8 cellular contexts compared by ENCODE assay signal in the genomic region with DNA sequence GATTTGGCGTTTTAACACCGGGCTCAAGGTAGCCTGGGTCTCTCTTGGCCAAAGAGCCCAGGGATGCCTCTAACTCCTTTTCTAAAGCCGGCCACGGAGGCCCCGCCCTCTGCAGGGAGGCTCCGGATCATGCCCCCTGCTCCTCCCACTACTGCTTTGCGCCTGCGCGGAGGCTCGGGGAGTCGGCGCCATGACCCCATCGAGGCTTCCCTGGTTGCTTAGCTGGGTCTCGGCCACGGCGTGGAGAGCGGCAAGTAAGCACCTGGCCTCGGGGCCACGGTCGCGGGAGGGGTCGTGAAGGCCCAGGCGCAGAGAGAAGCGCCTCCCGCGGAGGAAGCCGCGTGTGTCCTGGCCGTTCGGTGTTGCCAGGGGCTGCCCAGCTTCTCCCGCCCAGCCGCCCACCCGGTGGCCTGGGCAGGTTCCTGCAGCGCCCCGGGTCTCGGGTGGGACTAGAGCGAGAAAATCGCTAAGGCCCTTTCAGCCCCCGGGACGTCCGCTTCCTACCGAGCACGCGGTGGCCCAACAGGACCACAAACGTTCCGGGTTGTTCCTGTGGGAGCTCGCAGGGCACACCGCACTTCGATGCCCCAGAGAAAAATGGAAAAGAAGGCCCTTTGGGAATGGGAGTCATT. TPM values are rescaled to one million over a fixed set of nuclear protein-coding genes. Genes with fewer than 3 reads are reported as not detected.
DNase-seq lines count a peak whose midpoint lies in the region; ATAC-seq and TF ChIP-seq lines count a peak whose summit lies in the region.

SDHAF4 (plus strand) TSS at position 180 of the 632 bp plus-strand sequence; CDS start at position 191, 11 bp downstream.

- H3K27me3 ChIP-seq in GM23338 (ENCODE audit: insufficient read depth) = no peaks in the 10 kb centered on the region

- peak within 1 kb of the TSS; percentile 62; the same call in 1 of the 2 replicates for H3K27ac Mint-ChIP-seq in GM23338
- peak within 1 kb of the TSS; percentile 68 to 97 (median 92) for H3K27ac Mint-ChIP-seq in naive thymus-derived CD8-positive, alpha-beta T cell
- H3K27ac Mint-ChIP-seq in stimulated activated naive B cell treated with anti-CD40 and anti-IgM and Interleukin-4, amounts not matched to agents 10 μg/mL and 1 μg/mL and 100 μg/mL, for 72 hours = peak within 1 kb of the TSS; percentile 93

- peak; percentile 91 for DNase-seq in EH (ENCODE audit: low read depth)
- DNase-seq in GM23338 (ENCODE audit: low spot score) = peak; percentile 97
- peak; percentile 79 to 80 for DNase-seq in Kasumi-1 (lab: John Stamatoyannopoulos, UW)
- peak; percentile 89 for DNase-seq in RKO (ENCODE audit: low spot score)
- DNase-seq in activated T-helper 1 cell treated with anti-CD3 and anti-CD28 coated beads, Interleukin-2, amount 50 U/mL, for 16 hours (ENCODE audit: low read depth in 1 of 2, low spot score in 1 of 2) = peak; percentile 90 to 91
- DNase-seq in fibroblast of mammary gland (ENCODE audit: low read depth) = peak; percentile 79
- DNase-seq in naive thymus-derived CD8-positive, alpha-beta T cell = peak; percentile 89 to 97 (median 94)
- DNase-seq in stimulated activated naive B cell treated with anti-CD40 and anti-IgM and Interleukin-4, amounts not matched to agents 10 μg/mL and 1 μg/mL and 100 μg/mL, for 72 hours = peak; percentile 91

- H3K4me3 Mint-ChIP-seq in GM23338 = peak within 1 kb of the TSS; percentile 87
- H3K4me3 Mint-ChIP-seq in naive thymus-derived CD8-positive, alpha-beta T cell = peak within 1 kb of the TSS; percentile 77 to 93 (median 86)
- H3K4me3 Mint-ChIP-seq in stimulated activated naive B cell treated with anti-CD40 and anti-IgM and Interleukin-4, amounts not matched to agents 10 μg/mL and 1 μg/mL and 100 μg/mL, for 72 hours = peak within 1 kb of the TSS; percentile 83 to 86

- no peaks in the 10 kb centered on the region for H3K9me2 ChIP-seq in GM23338 (ENCODE audit: insufficient read depth)

- H3K36me3 Mint-ChIP-seq in GM23338 (ENCODE audit: low read depth) = peaks cover 28% of the 10 kb centered on the region
- H3K36me3 Mint-ChIP-seq in naive thymus-derived CD8-positive, alpha-beta T cell = peaks cover 4 to 9% (median 8%) of the 10 kb centered on the region in 3 donors
- peaks cover 5 to 17% of the 10 kb centered on the region in 2 donors for H3K36me3 Mint-ChIP-seq in stimulated activated naive B cell treated with anti-CD40 and anti-IgM and Interleukin-4, amounts not matched to agents 10 μg/mL and 1 μg/mL and 100 μg/mL, for 72 hours

- TF ChIP-seq CTCF in GM23338 (conservative IDR thresholded peaks at IDR 0.05; ENCODE audit: low read depth in 2 of 2) (no peak), fibroblast of mammary gland (conservative IDR thresholded peaks at IDR 0.05; ENCODE audit: control insufficient read depth, insufficient read depth, low read depth, low read length) (no peak)

- H3K4me3 ChIP-seq in GM23338 = peak within 1 kb of the TSS; percentile 86
- peak within 1 kb of the TSS; percentile 84 for H3K4me3 ChIP-seq in fibroblast of mammary gland (ENCODE audit: control insufficient read depth, low read depth, low read length)

- no peaks in the 10 kb centered on the region for H3F3A ChIP-seq in GM23338 (replicated peaks; ENCODE audit: low read depth)

- no peaks in the 10 kb centered on the region for H3K36me3 ChIP-seq in GM23338 (ENCODE audit: insufficient read depth)

- H3K27ac ChIP-seq in GM23338 (ENCODE audit: low read depth) = no peak within 1 kb of the TSS

- no peaks in the 10 kb centered on the region for H4K20me1 ChIP-seq in GM23338 (replicated peaks; ENCODE audit: insufficient read depth)

- H3K4me2 ChIP-seq in GM23338 = peak within 1 kb of the TSS; percentile 80

- H3K4me1 Mint-ChIP-seq in GM23338 = peaks cover 17% of the 10 kb centered on the region; the same call in 2 of the 3 replicates
- H3K4me1 Mint-ChIP-seq in naive thymus-derived CD8-positive, alpha-beta T cell = peaks cover 4 to 26% (median 15%) of the 10 kb centered on the region in 4 donors
- H3K4me1 Mint-ChIP-seq in stimulated activated naive B cell treated with anti-CD40 and anti-IgM and Interleukin-4, amounts not matched to agents 10 μg/mL and 1 μg/mL and 100 μg/mL, for 72 hours = peaks cover 4 to 8% of the 10 kb centered on the region in 2 donors

- ATAC-seq in GM23338 = peak; percentile 98
- ATAC-seq in naive thymus-derived CD8-positive, alpha-beta T cell = peak; percentile 98 to 99
- peak; percentile 99 for ATAC-seq in stimulated activated naive B cell treated with anti-CD40 and anti-IgM and Interleukin-4, amounts not matched to agents 10 μg/mL and 1 μg/mL and 100 μg/mL, for 72 hours (replicated peaks)

- no peaks in the 10 kb centered on the region; the same call in 1 of the 3 replicates for H3K9me3 Mint-ChIP-seq in GM23338
- peaks cover 0 to 4% (median 0%) of the 10 kb centered on the region in 9 donors for H3K9me3 Mint-ChIP-seq in naive thymus-derived CD8-positive, alpha-beta T cell
- H3K9me3 Mint-ChIP-seq in stimulated activated naive B cell treated with anti-CD40 and anti-IgM and Interleukin-4, amounts not matched to agents 10 μg/mL and 1 μg/mL and 100 μg/mL, for 72 hours = no peaks in the 10 kb centered on the region

- H3K27me3 Mint-ChIP-seq in GM23338 (ENCODE audit: insufficient read depth, low read depth, poor library complexity) = peaks cover 6% of the 10 kb centered on the region
- no peaks in the 10 kb centered on the region for H3K27me3 Mint-ChIP-seq in naive thymus-derived CD8-positive, alpha-beta T cell
- H3K27me3 Mint-ChIP-seq in stimulated activated naive B cell treated with anti-CD40 and anti-IgM and Interleukin-4, amounts not matched to agents 10 μg/mL and 1 μg/mL and 100 μg/mL, for 72 hours = no peaks in the 10 kb centered on the region

- H2AFZ ChIP-seq in GM23338 = peak within 1 kb of the TSS; percentile 98

- POLR2A ChIA-PET in naive thymus-derived CD8-positive, alpha-beta T cell (lab: Charles Lee) = interaction anchor here (0.8 to 4.5 kb wide), 3 partner anchors 101 to 154 kb away, joined by 3 to 21 read pairs (median 4); partner anchors contain the start of genes FAM135A and SMAP1

- H3K79me2 ChIP-seq in GM23338 (replicated peaks; ENCODE audit: insufficient read depth) = peaks cover 9% of the 10 kb centered on the region; the same call in 1 of the 2 replicates

- peaks cover 8% of the 10 kb centered on the region; the same call in 1 of the 2 replicates for H3K4me1 ChIP-seq in GM23338 (ENCODE audit: insufficient read depth)

TF ChIP-seq in GM23338, 12 proteins besides CTCF, POLR2A, EP300 and RAD21:
- TF ChIP-seq POLR2AphosphoS5 (IDR thresholded peaks at IDR 0.05; ENCODE audit: low read depth) (peak; percentile 99), EZH2 (IDR thresholded peaks at IDR 0.05; ENCODE audit: low read depth, unreplicated experiment) (no peak)
TF ChIP-seq in GM23338: peak in this region for 1.

RNA-seq across cellular contexts. Expression of gene SDHAF4, which starts in this region (rescaled TPM):
- total RNA-seq in GM23338 (2014; rRNA removed; shearing (Covaris generic)) = 12.2 and 15.2 TPM in 2 replicates
- 29.7 and 30.4 TPM in 2 replicates for polyA plus RNA-seq in GM23338 (2016; fragmentation: Nextera tagmentation; extraction: Ambion mirVana)
- total RNA-seq in naive thymus-derived CD8-positive, alpha-beta T cell = 10 to 100 TPM; 15.2 to 15.7 TPM
- polyA plus RNA-seq in naive thymus-derived CD8-positive, alpha-beta T cell = 1 to 10 TPM; 6.1 to 8.7 (median 7.2) TPM
